Comparison of ENCODE assay signal across 29 cellular contexts in the genomic region with DNA sequence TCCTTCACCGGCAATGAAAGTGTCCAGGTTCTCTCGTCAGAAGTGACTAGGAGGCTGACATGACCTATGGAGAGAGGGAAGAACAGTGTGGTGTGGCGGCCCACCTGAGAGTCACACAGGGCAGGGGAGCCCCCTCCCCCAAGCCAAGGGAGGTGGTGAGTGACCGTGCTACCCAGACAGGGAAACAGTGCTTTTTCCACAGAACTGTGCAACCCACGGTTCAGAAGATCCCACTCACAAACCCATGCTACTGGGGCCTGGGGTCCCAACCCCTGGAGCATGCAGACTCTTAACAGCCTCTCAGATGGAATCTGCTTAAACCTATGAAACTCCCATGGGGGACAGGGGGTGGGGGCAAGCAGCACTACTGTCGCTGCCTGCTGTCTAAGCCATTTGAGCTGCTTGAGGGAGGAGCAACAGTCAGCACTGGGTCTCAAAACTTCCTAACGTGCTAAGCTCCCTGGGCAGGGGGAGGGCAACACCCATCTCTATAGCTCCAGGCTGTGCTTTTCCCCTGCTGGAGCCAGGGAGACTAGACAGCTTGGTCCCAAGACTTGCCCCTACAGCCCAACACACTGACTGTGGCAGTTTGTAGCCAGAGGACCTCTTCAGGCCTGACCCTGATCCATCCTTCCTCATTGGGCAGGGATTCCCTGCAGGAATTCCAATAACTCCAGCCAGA.
"Had no signal": no experiment of that assay in that cellular context is flagged by ENCODE, and none has a peak within 500 bp of the region (broad histone marks: within the 10 kb centered on the region; RNA-seq: fewer than 3 reads in every experiment).

No MANE protein-coding gene starts in this region.

- H3K27me3 ChIP-seq: gastrocnemius medialis, neural progenitor cell, ovary, right lobe of liver, testis, tibial artery had no signal

- H3K27ac ChIP-seq: gastrocnemius medialis, neural progenitor cell, ovary, right lobe of liver, testis, tibial artery had no signal

- H3K4me1 ChIP-seq: gastrocnemius medialis, neural progenitor cell, right lobe of liver, testis, tibial artery had no signal

- DNase-seq: cerebellar nuclear complex; cortex of kidney; effector memory CD8-positive, alpha-beta T cell; foreskin fibroblast; gastrocnemius medialis; head of caudate nucleus; kidney; mucosa of descending colon; naive B cell; occipital lobe; ovary; right lobe of liver; small intestine; stimulated activated CD4-positive, alpha-beta T cell treated with anti-CD3 and anti-CD28 coated beads, Interleukin-2, amount 100 ng/mL, for 24 hours; stimulated activated CD4-positive, alpha-beta T cell treated with anti-CD3 and anti-CD28 coated beads, Interleukin-4, amount 100 ng/mL, for 24 hours; stimulated activated naive CD8-positive, alpha-beta T cell treated with anti-CD3 and anti-CD28 coated beads, Interleukin-15, Interleukin-2, amounts not matched to agents 100 U/mL and 50 U/mL, for 24 hours; substantia nigra; testis; tibial artery had no signal

- H3K4me1 Mint-ChIP-seq: memory B cell; naive B cell; neural progenitor cell; stimulated activated memory B cell treated with anti-CD40 and anti-IgM and Interleukin-4, amounts not matched to agents 10 μg/mL and 1 μg/mL and 100 μg/mL, for 72 hours had no signal

- ATAC-seq: effector memory CD8-positive, alpha-beta T cell; esophagus mucosa; gastrocnemius medialis; left lobe of liver; mucosa of descending colon; natural killer cell treated with Interleukin-12 subunit alpha and Interleukin-12 subunit beta and Interleukin-15 and Interleukin-18, amount 100 ng/mL, for 72 hours; right lobe of liver; stimulated activated memory B cell treated with anti-CD40 and anti-IgM and Interleukin-4, amounts not matched to agents 10 μg/mL and 1 μg/mL and 100 μg/mL, for 72 hours; stimulated activated naive CD8-positive, alpha-beta T cell treated with anti-CD3 and anti-CD28 coated beads, Interleukin-15, Interleukin-2, amounts not matched to agents 100 U/mL and 50 U/mL, for 24 hours had no signal

- H3K4me3 Mint-ChIP-seq: effector memory CD8-positive, alpha-beta T cell; memory B cell; mesothelial cell of epicardium; naive B cell; natural killer cell treated with Interleukin-12 subunit alpha and Interleukin-12 subunit beta and Interleukin-15 and Interleukin-18, amount 100 ng/mL, for 72 hours; neural progenitor cell; stimulated activated memory B cell treated with anti-CD40 and anti-IgM and Interleukin-4, amounts not matched to agents 10 μg/mL and 1 μg/mL and 100 μg/mL, for 72 hours; type B pancreatic cell had no signal

- H3K36me3 Mint-ChIP-seq: memory B cell; naive B cell; neural progenitor cell; stimulated activated memory B cell treated with anti-CD40 and anti-IgM and Interleukin-4, amounts not matched to agents 10 μg/mL and 1 μg/mL and 100 μg/mL, for 72 hours; type B pancreatic cell had no signal

- H3K4me2 ChIP-seq: neural progenitor cell had no signal

- FAIRE-seq: endometrium, kidney, small intestine had no signal

- H3K9me3 Mint-ChIP-seq: stimulated activated memory B cell treated with anti-CD40 and anti-IgM and Interleukin-4, amounts not matched to agents 10 μg/mL and 1 μg/mL and 100 μg/mL, for 72 hours had no signal

- H3K27ac Mint-ChIP-seq: effector memory CD8-positive, alpha-beta T cell; memory B cell; mesothelial cell of epicardium; naive B cell; natural killer cell treated with Interleukin-12 subunit alpha and Interleukin-12 subunit beta and Interleukin-15 and Interleukin-18, amount 100 ng/mL, for 72 hours; neural progenitor cell; stimulated activated memory B cell treated with anti-CD40 and anti-IgM and Interleukin-4, amounts not matched to agents 10 μg/mL and 1 μg/mL and 100 μg/mL, for 72 hours; type B pancreatic cell had no signal

- H3K36me3 ChIP-seq: gastrocnemius medialis, neural progenitor cell, ovary, right lobe of liver, tibial artery had no signal

- H3K27me3 Mint-ChIP-seq: effector memory CD8-positive, alpha-beta T cell; memory B cell; naive B cell; natural killer cell treated with Interleukin-12 subunit alpha and Interleukin-12 subunit beta and Interleukin-15 and Interleukin-18, amount 100 ng/mL, for 72 hours; stimulated activated memory B cell treated with anti-CD40 and anti-IgM and Interleukin-4, amounts not matched to agents 10 μg/mL and 1 μg/mL and 100 μg/mL, for 72 hours; type B pancreatic cell had no signal

- H3K9me3 ChIP-seq: gastrocnemius medialis, mucosa of descending colon, ovary, right lobe of liver, testis, tibial artery had no signal

- H3K9ac ChIP-seq: neural progenitor cell had no signal

- H3K4me3 ChIP-seq: gastrocnemius medialis, lung, mucosa of descending colon, neural progenitor cell, ovary, right lobe of liver, testis, tibial artery had no signal

- H2AFZ ChIP-seq: neural progenitor cell had no signal
